In the genomic region with DNA sequence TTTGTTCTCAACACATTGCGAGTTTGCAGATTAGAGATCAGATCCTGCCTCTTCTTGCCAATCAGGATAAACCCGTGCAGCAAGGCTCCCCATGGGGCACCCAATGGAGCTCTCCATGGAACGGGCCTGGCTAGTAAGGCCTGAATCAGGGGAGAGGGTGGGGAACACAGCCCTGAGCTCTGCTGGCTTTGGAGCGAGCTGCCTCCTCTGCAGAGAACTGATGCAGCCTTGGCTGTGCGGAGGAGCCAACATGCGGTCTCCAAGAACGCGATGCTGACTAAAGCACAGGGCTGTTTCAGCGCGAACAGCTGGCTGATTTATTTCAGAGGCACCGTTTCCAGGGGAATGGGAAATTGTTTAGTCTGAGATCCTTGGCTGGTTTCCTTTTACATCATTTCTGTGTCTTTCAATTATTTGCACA, we compare ENCODE assay signal across 1 cellular context.
TF ChIP-seq lines count a peak whose summit lies in the region.

No MANE protein-coding gene starts in this region.

TF ChIP-seq in WTC11, 78 proteins besides CTCF, POLR2A, EP300 and RAD21 (continued from another document):
- no peak for TF ChIP-seq STAT6 (CRISPR knock-in tag; conservative IDR thresholded peaks at IDR 0.05; ENCODE audit: low read depth)
- TF ChIP-seq ZNF281 (CRISPR knock-in tag; IDR thresholded peaks at IDR 0.05) = no peak
- no peak for TF ChIP-seq ZNF671 (CRISPR knock-in tag; IDR thresholded peaks at IDR 0.05)
- TF ChIP-seq ELF4 (CRISPR knock-in tag; IDR thresholded peaks at IDR 0.05; ENCODE audit: low read depth) = no peak
- no peak for TF ChIP-seq ZBTB21 (CRISPR knock-in tag; IDR thresholded peaks at IDR 0.05; ENCODE audit: borderline replicate concordance)
- TF ChIP-seq, protein P1, sequence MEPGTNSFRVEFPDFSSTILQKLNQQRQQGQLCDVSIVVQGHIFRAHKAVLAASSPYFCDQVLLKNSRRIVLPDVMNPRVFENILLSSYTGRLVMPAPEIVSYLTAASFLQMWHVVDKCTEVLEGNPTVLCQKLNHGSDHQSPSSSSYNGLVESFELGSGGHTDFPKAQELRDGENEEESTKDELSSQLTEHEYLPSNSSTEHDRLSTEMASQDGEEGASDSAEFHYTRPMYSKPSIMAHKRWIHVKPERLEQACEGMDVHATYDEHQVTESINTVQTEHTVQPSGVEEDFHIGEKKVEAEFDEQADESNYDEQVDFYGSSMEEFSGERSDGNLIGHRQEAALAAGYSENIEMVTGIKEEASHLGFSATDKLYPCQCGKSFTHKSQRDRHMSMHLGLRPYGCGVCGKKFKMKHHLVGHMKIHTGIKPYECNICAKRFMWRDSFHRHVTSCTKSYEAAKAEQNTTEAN (CRISPR knock-in tag; IDR thresholded peaks at IDR 0.05) = no peak
- TF ChIP-seq FOXP4 (CRISPR knock-in tag; IDR thresholded peaks at IDR 0.05) = no peak
- TF ChIP-seq OVOL2 (CRISPR knock-in tag; IDR thresholded peaks at IDR 0.05; ENCODE audit: borderline replicate concordance) = no peak
- TF ChIP-seq PREB (CRISPR knock-in tag; IDR thresholded peaks at IDR 0.05; ENCODE audit: borderline replicate concordance) = no peak
